8 cellular contexts compared by ENCODE assay signal in genomic region chr18:59988098-59988706, GRCh38.
A peak's percentile ranks its signal among the peaks of the same experiment; 100 is the strongest.
DNase-seq lines count a peak whose midpoint lies in the region; ATAC-seq, FAIRE-seq and TF ChIP-seq lines count a peak whose summit lies in the region.

No MANE protein-coding gene starts in this region.

- H3K27ac ChIP-seq in SK-N-SH (ENCODE audit: low read depth in 2 of 2, low read length in 1 of 2) (no peak overlapping the region), body of pancreas (no peak overlapping the region)

- H3K4me1 ChIP-seq in SK-N-SH (ENCODE audit: control insufficient read depth in 1 of 2, insufficient read depth in 2 of 2, low read depth in 1 of 2, low read length in 1 of 2): no peaks in the 10 kb centered on the region; a peak in 1 of 4 replicates
- H3K4me1 ChIP-seq in body of pancreas: no peaks in the 10 kb centered on the region

- ATAC-seq in body of pancreas (peak; percentile 38), HG03039 (IDR thresholded peaks at IDR 0.05; ENCODE audit: unreplicated experiment) (no peak)

- TF ChIP-seq CTCF in GM12865 (IDR thresholded peaks at IDR 0.05; ENCODE audit: insufficient read depth, low read depth, low read length, missing control alignments) (peak; percentile 84), SK-N-SH (IDR thresholded peaks at IDR 0.05) (peak; percentile 99), body of pancreas (IDR thresholded peaks at IDR 0.05) (peak in 6 of 7 experiments; percentile 76 to 92 (median 78))

- CTCF ChIA-PET in SK-N-SH (lab: Yijun Ruan, JAX): interaction anchor here (0.6 to 5.3 kb wide), 58 partner anchors 7 to 1513 kb away, joined by 3 to 35 read pairs (median 3); partner anchors contain the start of genes MC4R and PMAIP1

- no peaks in the 10 kb centered on the region for H4K20me1 ChIP-seq in SK-N-SH (ENCODE audit: insufficient read depth)

- H3K36me3 ChIP-seq in SK-N-SH (replicated peaks in 1 of 2; ENCODE audit: control insufficient read depth in 1 of 2, insufficient read depth in 2 of 2, low read length in 1 of 2) (no peaks in the 10 kb centered on the region), body of pancreas (replicated peaks in 1 of 2; ENCODE audit: insufficient read depth in 1 of 2, low read depth in 2 of 2) (no peaks in the 10 kb centered on the region)

- H3K9me3 ChIP-seq in SK-N-SH: no peaks in the 10 kb centered on the region
- no peaks in the 10 kb centered on the region for H3K9me3 ChIP-seq in body of pancreas

- no peak for TF ChIP-seq POLR2A in body of pancreas (IDR thresholded peaks at IDR 0.05)

- intact Hi-C loops in body of pancreas (cut with DNase I): loop anchor here (10.0 kb wide), 1 partner anchor 567 kb away; no protein-coding TSS in a partner anchor

- DNase-seq in GM12865 (ENCODE audit: low read depth) (peak; percentile 75), Kasumi-1 (lab: John Stamatoyannopoulos, UW) (peak; percentile 54 to 55), SK-N-SH (peak; percentile 38), body of pancreas (peak; percentile 29 to 43 (median 38)), left kidney (ENCODE audit: low read depth, low spot score) (peak; percentile 64)
- DNase-seq in stimulated activated CD4-positive, alpha-beta T cell treated with anti-CD3 and anti-CD28 coated beads, TNF-alpha, amount 100 ng/mL, for 24 hours (ENCODE audit: low read depth in 3 of 3): peak; percentile 19 to 47 (median 26)

- H3K79me2 ChIP-seq in SK-N-SH (ENCODE audit: insufficient read depth): no peaks in the 10 kb centered on the region

- no peaks in the 10 kb centered on the region for H3K9me2 ChIP-seq in SK-N-SH

- no peak overlapping the region for H3K4me3 ChIP-seq in GM12865 (ENCODE audit: low read depth, low read length)
- peak overlapping the region in 1 of 2 experiments; percentile 14; a peak in 1 of 4 replicates for H3K4me3 ChIP-seq in SK-N-SH (ENCODE audit: low read depth in 2 of 2, low read length in 1 of 2)
- H3K4me3 ChIP-seq in body of pancreas: no peak overlapping the region

- no peak overlapping the region for H2AFZ ChIP-seq in SK-N-SH (ENCODE audit: low read depth)

- TF ChIP-seq EP300 in SK-N-SH (IDR thresholded peaks at IDR 0.05; ENCODE audit: borderline replicate concordance in 1 of 2, low read depth in 1 of 2, low read length in 1 of 2): no peak

- WGBS in SK-N-SH (ENCODE audit: low lambda C conversion rate): 23% methylated on average over 5 of the region's 5 CpGs
- 17 to 18% methylated on average over 5 of the region's 5 CpGs for WGBS in body of pancreas, 2 donors

- POLR2A ChIA-PET in SK-N-SH (lab: Yijun Ruan, JAX): interaction anchor here (1.7 kb wide), 1 partner anchor 89 kb away, joined by 7 read pairs; the partner anchor contains the start of gene PMAIP1

- H3K27me3 ChIP-seq in SK-N-SH (ENCODE audit: insufficient read depth) (no peaks in the 10 kb centered on the region), body of pancreas (peaks cover 0 to 4% of the 10 kb centered on the region in 2 donors)

- no peak overlapping the region for H3K4me2 ChIP-seq in SK-N-SH

- peak; percentile 97 for TF ChIP-seq RAD21 in SK-N-SH (IDR thresholded peaks at IDR 0.05; ENCODE audit: low read length)

- FAIRE-seq in A204.1 (lab: Jason Lieb, UNC): peak; percentile 95

- H3K9ac ChIP-seq in SK-N-SH: no peak overlapping the region

- no peaks in the 10 kb centered on the region for H3F3A ChIP-seq in SK-N-SH (replicated peaks; ENCODE audit: insufficient read depth)

TF ChIP-seq in SK-N-SH, 30 proteins besides CTCF, POLR2A, EP300 and RAD21:
- TF ChIP-seq, protein P1, sequence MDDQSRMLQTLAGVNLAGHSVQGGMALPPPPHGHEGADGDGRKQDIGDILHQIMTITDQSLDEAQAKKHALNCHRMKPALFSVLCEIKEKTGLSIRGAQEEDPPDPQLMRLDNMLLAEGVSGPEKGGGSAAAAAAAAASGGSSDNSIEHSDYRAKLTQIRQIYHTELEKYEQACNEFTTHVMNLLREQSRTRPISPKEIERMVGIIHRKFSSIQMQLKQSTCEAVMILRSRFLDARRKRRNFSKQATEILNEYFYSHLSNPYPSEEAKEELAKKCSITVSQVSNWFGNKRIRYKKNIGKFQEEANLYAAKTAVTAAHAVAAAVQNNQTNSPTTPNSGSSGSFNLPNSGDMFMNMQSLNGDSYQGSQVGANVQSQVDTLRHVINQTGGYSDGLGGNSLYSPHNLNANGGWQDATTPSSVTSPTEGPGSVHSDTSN (IDR thresholded peaks at IDR 0.05): no peak
- TF ChIP-seq TAF1 (IDR thresholded peaks at IDR 0.05; ENCODE audit: borderline replicate concordance, low read depth, low read length) (no peak), MAX (IDR thresholded peaks at IDR 0.05; ENCODE audit: low read depth) (no peak), CHD2 (IDR thresholded peaks at IDR 0.05; ENCODE audit: low read length, partially characterized antibody) (peak; percentile 24), YY1 (IDR thresholded peaks at IDR 0.05; ENCODE audit: low read depth) (no peak), SMC3 (IDR thresholded peaks at IDR 0.05; ENCODE audit: low read depth, low read length) (peak; percentile 78)
